27 cellular contexts compared by ENCODE assay signal in genomic region chr6:117928833-117929232, GRCh38.
"Had no signal": no experiment of that assay in that cellular context is flagged by ENCODE, and none has a peak within 500 bp of the region (broad histone marks: within the 10 kb centered on the region; RNA-seq: fewer than 3 reads in every experiment).

No MANE protein-coding gene starts in this region.

- H3K27ac ChIP-seq: ascending aorta, body of pancreas, coronary artery, Peyer's patch, RWPE1, SJCRH30 had no signal

- DNase-seq: activated B cell treated with CpG ODN at 0.5 μM for 24 hours; activated CD4-positive, alpha-beta T cell treated with anti-CD3 and anti-CD28 coated beads for 1 hour; activated CD4-positive, alpha-beta T cell treated with anti-CD3 and anti-CD28 coated beads, Interleukin-2, amount 10 ng/mL, durations not matched to agents 24 days and 14 days; activated CD4-positive, alpha-beta T cell treated with anti-CD3 and anti-CD28 coated beads, Interleukin-2, amount 50 U/mL, for 48 hours; activated CD8-positive, alpha-beta memory T cell treated with anti-CD3 and anti-CD28 coated beads, Interleukin-2, amount 10 ng/mL, durations not matched to agents 7 days and 5 days; activated effector memory CD4-positive, alpha-beta T cell treated with Interleukin-2 at 50 U/mL for 16 hours; activated naive CD4-positive, alpha-beta T cell; activated T-cell treated with anti-CD3 and anti-CD28 coated beads, Interleukin-2, amount 50 U/mL, for 24 hours; body of pancreas; central memory CD4-positive, alpha-beta T cell; KG1; NCI-H1092; NCI-H1417 treated with DMSO at 0.1 percent for 48 hours; NCI-H1694 treated with DMSO at 0.1 percent for 48 hours; NCI-H2029 treated with DMSO at 0.1 percent for 48 hours; NCI-H345; NCI-H510A; NCI-H526 treated with DMSO at 0.1 percent for 48 hours; NCI-H82; NK-92 treated with Interleukin-12 subunit alpha and Interleukin-12 subunit beta, amount 100 ng/mL, for 24 hours; Peyer's patch; Right ventricle myocardium superior; SJCRH30; SK-N-SH had no signal

- H3K4me3 ChIP-seq: ascending aorta, body of pancreas, coronary artery, Peyer's patch, SJCRH30 had no signal

- H3K4me1 ChIP-seq: ascending aorta, body of pancreas, Peyer's patch, SJCRH30 had no signal

- H3K9me3 ChIP-seq: ascending aorta, body of pancreas, SJCRH30, SK-N-SH had no signal

- ATAC-seq: activated CD8-positive, alpha-beta memory T cell treated with anti-CD3 and anti-CD28 coated beads, Interleukin-2, amount 10 ng/mL, durations not matched to agents 7 days and 5 days; body of pancreas had no signal

- H3K36me3 ChIP-seq: ascending aorta, Peyer's patch, SJCRH30 had no signal
